ENCODE assay signal across 27 cellular contexts in the genomic region with DNA sequence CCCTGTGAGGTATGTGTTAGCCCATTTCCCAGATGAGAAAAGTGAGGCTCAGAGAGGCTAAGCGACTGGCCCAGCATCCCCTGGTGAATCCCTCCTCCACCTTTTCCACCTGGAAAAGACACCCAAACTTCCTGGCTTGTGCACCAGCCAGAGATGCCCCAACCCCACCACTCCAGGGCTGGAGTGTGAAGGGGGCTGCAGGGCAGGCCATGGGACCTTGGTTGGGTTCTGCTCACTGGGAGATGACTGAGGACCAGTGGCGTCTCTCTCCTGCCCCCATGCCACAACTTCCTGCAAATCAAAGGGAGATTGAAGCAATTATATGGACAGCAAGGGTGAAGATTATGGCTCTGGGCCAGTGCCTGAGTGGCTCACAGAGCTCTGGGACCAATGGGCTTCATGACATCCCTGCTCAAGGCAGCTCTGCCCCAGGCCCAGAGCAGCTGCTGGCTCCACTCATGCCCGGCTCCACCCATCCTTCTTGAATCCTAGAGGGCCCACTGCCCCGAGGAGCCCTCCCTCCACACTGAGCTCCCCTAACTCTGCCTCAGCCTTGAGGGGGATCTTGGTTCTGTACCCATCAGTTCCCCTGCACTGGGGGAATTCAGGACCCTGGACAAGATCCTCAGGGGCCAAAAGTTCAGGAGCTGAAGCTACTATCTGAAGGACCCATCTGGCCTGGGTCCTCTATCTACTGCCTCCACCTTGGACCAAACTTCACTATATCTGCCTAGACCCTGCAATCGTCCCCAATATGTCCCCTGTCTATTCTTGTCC.
DNase-seq lines count a peak whose midpoint lies in the region; ATAC-seq, FAIRE-seq and TF ChIP-seq lines count a peak whose summit lies in the region.
"Had no signal": no experiment of that assay in that cellular context is flagged by ENCODE, and none has a peak within 500 bp of the region (broad histone marks: within the 10 kb centered on the region; RNA-seq: fewer than 3 reads in every experiment).

No MANE protein-coding gene starts in this region.

- H3K27ac ChIP-seq in right atrium auricular region (no peak overlapping the region), GM12878 (ENCODE audit: control insufficient read depth, insufficient read depth) (no peak overlapping the region), hepatocyte (no peak overlapping the region)
- H3K27ac ChIP-seq: brain microvascular endothelial cell, esophagus muscularis mucosa, SJSA1, tibial nerve had no signal

- no peak overlapping the region for H3K27ac Mint-ChIP-seq in nephron progenitor cell
- H3K27ac Mint-ChIP-seq: immature natural killer cell, T-helper 17 cell had no signal

- H2AFZ ChIP-seq in GM12878 (ENCODE audit: control insufficient read depth, low read depth, low read length) (no peak overlapping the region), hepatocyte (no peak overlapping the region)

- CTCF ChIA-PET in GM12878 (lab: Yijun Ruan, JAX): no interaction called here

- H3K9me3 ChIP-seq in right atrium auricular region (no peaks in the 10 kb centered on the region), GM12878 (replicated peaks; ENCODE audit: control insufficient read depth, insufficient read depth, low read length) (no peaks in the 10 kb centered on the region), hepatocyte (ENCODE audit: low read depth) (no peaks in the 10 kb centered on the region)
- H3K9me3 ChIP-seq: esophagus muscularis mucosa, SJSA1, tibial nerve had no signal

- no peaks in the 10 kb centered on the region for H3K27me3 ChIP-seq in right atrium auricular region
- no peaks in the 10 kb centered on the region for H3K27me3 ChIP-seq in GM12878 (replicated peaks in 1 of 2; ENCODE audit: control insufficient read depth in 2 of 2, insufficient read depth in 2 of 2, low read length in 1 of 2)
- peaks cover 1% of the 10 kb centered on the region for H3K27me3 ChIP-seq in hepatocyte
- H3K27me3 ChIP-seq: brain microvascular endothelial cell, SJSA1, tibial nerve had no signal

- no peak overlapping the region for H3K4me3 ChIP-seq in right atrium auricular region
- no peak overlapping the region for H3K4me3 ChIP-seq in GM12878
- H3K4me3 ChIP-seq in hepatocyte: no peak overlapping the region
- H3K4me3 ChIP-seq: esophagus muscularis mucosa, SJSA1, tibial nerve had no signal

- peaks cover 11% of the 10 kb centered on the region for H3K27me3 Mint-ChIP-seq in nephron progenitor cell (ENCODE audit: low read depth, poor library complexity)

- intact Hi-C loops in left cardiac atrium (cut with DNase I) (no loop called here), GM12878 (cut with micrococcal nuclease; ENCODE audit: unreplicated experiment) (no loop called here)

- in situ Hi-C loops in GM12878 (cut with MboI): no loop called here

- no peak overlapping the region for H3K4me3 Mint-ChIP-seq in nephron progenitor cell
- H3K4me3 Mint-ChIP-seq: immature natural killer cell, neural crest cell, T-helper 17 cell had no signal

- H3K79me2 ChIP-seq in GM12878 (ENCODE audit: control insufficient read depth, insufficient read depth, low read length) (no peaks in the 10 kb centered on the region), hepatocyte (no peaks in the 10 kb centered on the region)

- TF ChIP-seq EP300 in GM12878 (IDR thresholded peaks at IDR 0.05; ENCODE audit: borderline replicate concordance in 1 of 2, control insufficient read depth in 1 of 2, low read depth in 2 of 2, low read length in 2 of 2): no peak

- H3K36me3 Mint-ChIP-seq in nephron progenitor cell (ENCODE audit: low read depth): no peaks in the 10 kb centered on the region
- H3K36me3 Mint-ChIP-seq: immature natural killer cell had no signal

- H3K9me2 ChIP-seq in hepatocyte (replicated peaks; ENCODE audit: insufficient read depth): no peaks in the 10 kb centered on the region

- DNase-seq in right atrium auricular region (ENCODE audit: low spot score) (peak; percentile 28), left cardiac atrium (no peak), GM12878 (ENCODE audit: low read depth, low spot score) (no peak), nephron progenitor cell (peak; percentile 42), hepatocyte (ENCODE audit: low spot score) (no peak), GM19238 (ENCODE audit: insufficient read length, low spot score) (no peak), SKM-1 (lab: John Stamatoyannopoulos, UW; ENCODE audit: unreplicated experiment) (no peak)
- no peak for DNase-seq in activated CD4-positive, alpha-beta T cell treated with anti-CD3 and anti-CD28 coated beads, Interleukin-2, amount 50 U/mL, for 1 hour
- DNase-seq: activated CD4-positive, alpha-beta T cell treated with anti-CD3 and anti-CD28 coated beads for 48 hours; activated gamma-delta T cell; brain microvascular endothelial cell; DMS79; GF-D8; immature natural killer cell; left ventricle myocardium superior; NCI-H1694 treated with DMSO at 0.1 percent for 48 hours; NCI-H2171 treated with DMSO at 0.1 percent for 48 hours; NCI-H524; posterior cingulate gyrus; stimulated activated CD4-positive, alpha-beta T cell treated with anti-CD3 and anti-CD28 coated beads, Interleukin-15, amount 100 ng/mL, for 24 hours; T-helper 17 cell had no signal

- H3K4me1 ChIP-seq in right atrium auricular region (no peaks in the 10 kb centered on the region), GM12878 (ENCODE audit: control insufficient read depth, insufficient read depth, low read length) (no peaks in the 10 kb centered on the region), hepatocyte (ENCODE audit: insufficient read depth) (no peaks in the 10 kb centered on the region)
- H3K4me1 ChIP-seq: esophagus muscularis mucosa, SJSA1, tibial nerve had no signal

- no peak for TF ChIP-seq POLR2A in GM12878 (IDR thresholded peaks at IDR 0.05; ENCODE audit: low read depth, low read length)

- H3K9me3 Mint-ChIP-seq in nephron progenitor cell: peaks cover 4% of the 10 kb centered on the region

- no peaks in the 10 kb centered on the region for H3K36me3 ChIP-seq in right atrium auricular region
- H3K36me3 ChIP-seq in GM12878 (ENCODE audit: control insufficient read depth in 2 of 2, insufficient read depth in 2 of 2, low read length in 1 of 2): no peaks in the 10 kb centered on the region
- H3K36me3 ChIP-seq in hepatocyte (replicated peaks; ENCODE audit: insufficient read depth, low read depth): no peaks in the 10 kb centered on the region
- H3K36me3 ChIP-seq: brain microvascular endothelial cell, esophagus muscularis mucosa, SJSA1, tibial nerve had no signal

- no TSS peak for BruUV-seq in GM12878 (replicated peaks; lab: Mats Ljungman, UMichigan)

- POLR2A ChIA-PET in GM12878 (lab: Charles Lee): no interaction called here

- TF ChIP-seq CTCF in right atrium auricular region (IDR thresholded peaks at IDR 0.05) (no peak), GM12878 (IDR thresholded peaks at IDR 0.05 in 2 of 3, conservative IDR thresholded peaks at IDR 0.05 in 1 of 3; ENCODE audit: control insufficient read depth in 2 of 3, extremely low read depth in 1 of 3, insufficient read depth in 1 of 3, low read depth in 3 of 3, low read length in 3 of 3) (no peak), nephron progenitor cell (IDR thresholded peaks at IDR 0.05) (no peak), hepatocyte (IDR thresholded peaks at IDR 0.05; ENCODE audit: poor library complexity) (no peak)

- ATAC-seq in left cardiac atrium: no peak
- no peak for ATAC-seq in GM12878
- ATAC-seq: left ventricle myocardium superior, T-helper 17 cell had no signal

- SMC1A ChIA-PET in GM12878 (lab: Charles Lee; ENCODE audit: uncharacterized antibody, unreplicated experiment): no interaction called here

- 29% methylated on average over 5 of the region's 5 CpGs for WGBS in GM12878 (ENCODE audit: insufficient coverage, insufficient replicate concordance, low lambda C conversion rate, missing lambda C conversion rate)
- 78% methylated on average over 5 of the region's 5 CpGs for WGBS in hepatocyte (ENCODE audit: low lambda C conversion rate, missing lambda C conversion rate)

- FAIRE-seq in GM12878 (lab: Jason Lieb, UNC): no peak
- FAIRE-seq: frontal cortex, H54 had no signal

- H3K9ac ChIP-seq in GM12878 (ENCODE audit: control insufficient read depth, insufficient read depth, low read length): no peak overlapping the region

- TF ChIP-seq RAD21 in GM12878 (IDR thresholded peaks at IDR 0.05; ENCODE audit: insufficient read depth, low read depth, low read length): no peak

- H3K4me2 ChIP-seq in GM12878 (ENCODE audit: control insufficient read depth, insufficient read depth) (no peak overlapping the region), hepatocyte (no peak overlapping the region)

- H3K4me1 Mint-ChIP-seq in nephron progenitor cell: peaks cover 6% of the 10 kb centered on the region
- H3K4me1 Mint-ChIP-seq: immature natural killer cell, neural crest cell had no signal

- H4K20me1 ChIP-seq in GM12878 (ENCODE audit: control insufficient read depth, insufficient read depth): no peaks in the 10 kb centered on the region
- no peaks in the 10 kb centered on the region for H4K20me1 ChIP-seq in hepatocyte (ENCODE audit: insufficient read depth, poor library complexity, severe bottlenecking)

- RAD21 ChIA-PET in GM12878 (lab: Charles Lee; ENCODE audit: unreplicated experiment): no interaction called here

TF ChIP-seq in GM12878, 131 proteins besides CTCF, POLR2A, EP300 and RAD21 (continues in another document):
- TF ChIP-seq POLR2AphosphoS5 (IDR thresholded peaks at IDR 0.05; ENCODE audit: low read length) (no peak), EED (IDR thresholded peaks at IDR 0.05; ENCODE audit: low read depth) (no peak)
- TF ChIP-seq, protein P1, sequence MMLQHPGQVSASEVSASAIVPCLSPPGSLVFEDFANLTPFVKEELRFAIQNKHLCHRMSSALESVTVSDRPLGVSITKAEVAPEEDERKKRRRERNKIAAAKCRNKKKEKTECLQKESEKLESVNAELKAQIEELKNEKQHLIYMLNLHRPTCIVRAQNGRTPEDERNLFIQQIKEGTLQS (IDR thresholded peaks at IDR 0.05; ENCODE audit: borderline replicate concordance, extremely low read depth, low read depth, low read length): no peak

Comparison
In these comparisons a context has a peak if more than half of its experiments do, and no peak if none do; other contexts are left out.
1. DNase-seq: peak in right atrium auricular region (single experiment) and nephron progenitor cell (single experiment); none in left cardiac atrium (single experiment), GM12878 (single experiment), hepatocyte (single experiment), GM19238 (single experiment), activated CD4-positive, alpha-beta T cell treated with anti-CD3 and anti-CD28 coated beads, Interleukin-2, amount 50 U/mL, for 1 hour (single experiment) and SKM-1 (single experiment).